1 cellular context compared by ENCODE assay signal in the genomic region with DNA sequence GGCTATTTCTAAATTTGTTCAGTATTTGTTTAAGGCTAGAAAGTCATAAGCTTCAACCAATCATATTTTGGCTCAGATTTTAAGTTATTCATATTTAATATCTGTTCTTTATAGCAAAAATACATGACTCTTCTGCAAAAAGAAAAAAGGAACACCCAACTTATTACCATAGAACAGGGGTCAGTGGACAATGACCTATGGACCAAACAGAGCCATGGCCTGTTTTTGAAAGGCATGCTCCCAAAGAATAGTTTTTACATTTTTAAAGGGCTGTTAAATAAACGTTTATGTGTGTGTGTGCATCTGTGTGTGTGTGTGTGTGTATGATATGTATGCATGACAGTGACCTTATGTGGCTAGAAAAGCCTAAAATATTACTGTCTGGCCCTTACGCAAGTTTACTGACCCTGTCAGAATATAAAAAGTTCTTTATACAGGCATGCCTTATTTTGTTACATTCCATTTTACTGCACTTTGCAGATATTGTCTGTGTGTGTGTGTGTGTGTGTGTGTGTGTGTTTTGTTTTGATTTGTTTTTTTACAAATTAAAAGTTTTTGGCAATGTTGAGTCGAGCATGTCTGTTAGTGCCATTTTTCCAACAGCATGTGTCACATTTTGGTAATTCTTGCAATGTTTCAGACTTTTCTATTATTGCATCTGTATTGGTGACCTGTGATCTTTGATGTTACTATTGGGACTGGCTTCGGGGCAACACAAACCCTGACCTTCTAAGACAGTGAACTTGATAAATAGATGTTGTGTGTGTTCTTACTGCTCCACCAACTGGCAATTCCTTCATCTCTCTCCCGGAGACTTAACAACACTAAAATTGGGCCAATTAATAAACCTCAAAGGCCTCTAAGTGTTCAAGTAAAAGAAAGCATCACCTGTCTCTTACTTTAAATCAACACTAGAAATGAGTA.
TF ChIP-seq lines count a peak whose summit lies in the region.

No MANE protein-coding gene starts in this region.

TF ChIP-seq in GM23338, 12 proteins besides CTCF, POLR2A, EP300 and RAD21 (continued from another document):
- TF ChIP-seq EZH2phosphoT487 (IDR thresholded peaks at IDR 0.05; ENCODE audit: unreplicated experiment) (no peak), ZNF114 (CRISPR knock-in tag; IDR thresholded peaks at IDR 0.05) (no peak), EZH2 (IDR thresholded peaks at IDR 0.05; ENCODE audit: low read depth, unreplicated experiment) (no peak), ZNF331 (CRISPR knock-in tag; IDR thresholded peaks at IDR 0.05; ENCODE audit: low read depth) (no peak), CREB1 (CRISPR knock-in tag; IDR thresholded peaks at IDR 0.05; ENCODE audit: low read depth) (no peak), POLR2AphosphoS5 (IDR thresholded peaks at IDR 0.05; ENCODE audit: low read depth) (no peak), NANOG (IDR thresholded peaks at IDR 0.05; ENCODE audit: borderline replicate concordance) (no peak)
- TF ChIP-seq, protein P1, sequence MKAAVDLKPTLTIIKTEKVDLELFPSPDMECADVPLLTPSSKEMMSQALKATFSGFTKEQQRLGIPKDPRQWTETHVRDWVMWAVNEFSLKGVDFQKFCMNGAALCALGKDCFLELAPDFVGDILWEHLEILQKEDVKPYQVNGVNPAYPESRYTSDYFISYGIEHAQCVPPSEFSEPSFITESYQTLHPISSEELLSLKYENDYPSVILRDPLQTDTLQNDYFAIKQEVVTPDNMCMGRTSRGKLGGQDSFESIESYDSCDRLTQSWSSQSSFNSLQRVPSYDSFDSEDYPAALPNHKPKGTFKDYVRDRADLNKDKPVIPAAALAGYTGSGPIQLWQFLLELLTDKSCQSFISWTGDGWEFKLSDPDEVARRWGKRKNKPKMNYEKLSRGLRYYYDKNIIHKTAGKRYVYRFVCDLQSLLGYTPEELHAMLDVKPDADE (IDR thresholded peaks at IDR 0.05), result no peak
- TF ChIP-seq, protein P2, sequence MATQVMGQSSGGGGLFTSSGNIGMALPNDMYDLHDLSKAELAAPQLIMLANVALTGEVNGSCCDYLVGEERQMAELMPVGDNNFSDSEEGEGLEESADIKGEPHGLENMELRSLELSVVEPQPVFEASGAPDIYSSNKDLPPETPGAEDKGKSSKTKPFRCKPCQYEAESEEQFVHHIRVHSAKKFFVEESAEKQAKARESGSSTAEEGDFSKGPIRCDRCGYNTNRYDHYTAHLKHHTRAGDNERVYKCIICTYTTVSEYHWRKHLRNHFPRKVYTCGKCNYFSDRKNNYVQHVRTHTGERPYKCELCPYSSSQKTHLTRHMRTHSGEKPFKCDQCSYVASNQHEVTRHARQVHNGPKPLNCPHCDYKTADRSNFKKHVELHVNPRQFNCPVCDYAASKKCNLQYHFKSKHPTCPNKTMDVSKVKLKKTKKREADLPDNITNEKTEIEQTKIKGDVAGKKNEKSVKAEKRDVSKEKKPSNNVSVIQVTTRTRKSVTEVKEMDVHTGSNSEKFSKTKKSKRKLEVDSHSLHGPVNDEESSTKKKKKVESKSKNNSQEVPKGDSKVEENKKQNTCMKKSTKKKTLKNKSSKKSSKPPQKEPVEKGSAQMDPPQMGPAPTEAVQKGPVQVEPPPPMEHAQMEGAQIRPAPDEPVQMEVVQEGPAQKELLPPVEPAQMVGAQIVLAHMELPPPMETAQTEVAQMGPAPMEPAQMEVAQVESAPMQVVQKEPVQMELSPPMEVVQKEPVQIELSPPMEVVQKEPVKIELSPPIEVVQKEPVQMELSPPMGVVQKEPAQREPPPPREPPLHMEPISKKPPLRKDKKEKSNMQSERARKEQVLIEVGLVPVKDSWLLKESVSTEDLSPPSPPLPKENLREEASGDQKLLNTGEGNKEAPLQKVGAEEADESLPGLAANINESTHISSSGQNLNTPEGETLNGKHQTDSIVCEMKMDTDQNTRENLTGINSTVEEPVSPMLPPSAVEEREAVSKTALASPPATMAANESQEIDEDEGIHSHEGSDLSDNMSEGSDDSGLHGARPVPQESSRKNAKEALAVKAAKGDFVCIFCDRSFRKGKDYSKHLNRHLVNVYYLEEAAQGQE (IDR thresholded peaks at IDR 0.05; ENCODE audit: unreplicated experiment), result no peak
